In genomic region chr5:143014017-143014651, GRCh38 we compare ENCODE assay signal across 8 cellular contexts.
DNase-seq lines count a peak whose midpoint lies in the region; ATAC-seq and TF ChIP-seq lines count a peak whose summit lies in the region.

No MANE protein-coding gene starts in this region.

- DNase-seq in Calu3 = peak; percentile 42
- no peak for DNase-seq in HFF-Myc (ENCODE audit: extremely low read depth, low read depth)
- peak; percentile 79 for DNase-seq in WTC11 (ENCODE audit: low spot score)
- no peak for DNase-seq in kidney epithelial cell (ENCODE audit: low read depth)
- DNase-seq in NCI-H774 (lab: John Stamatoyannopoulos, UW) = no peak
- no peak for DNase-seq in NK-92 (lab: John Stamatoyannopoulos, UW; ENCODE audit: unreplicated experiment)

- H3K27me3 Mint-ChIP-seq in Calu3 (ENCODE audit: unreplicated experiment) (no peaks in the 10 kb centered on the region), WTC11 (ENCODE audit: low read depth) (no peaks in the 10 kb centered on the region)

- H3K4me3 Mint-ChIP-seq in Calu3 (ENCODE audit: low read depth, unreplicated experiment) (no peak overlapping the region), WTC11 (no peak overlapping the region)

- H3K27ac Mint-ChIP-seq in Calu3 (ENCODE audit: unreplicated experiment) (no peak overlapping the region), WTC11 (peak overlapping the region; percentile 13; the same call in 1 of the 2 replicates)

- ATAC-seq in WTC11 (peak; percentile 96), HG02642 (IDR thresholded peaks at IDR 0.05; ENCODE audit: poor library complexity, unreplicated experiment) (no peak), HG02759 (IDR thresholded peaks at IDR 0.05; ENCODE audit: unreplicated experiment) (no peak)

- BruUV-seq in Calu3 (replicated peaks; lab: Mats Ljungman, UMichigan) = no TSS peak

- H3K36me3 ChIP-seq in kidney epithelial cell (ENCODE audit: control insufficient read depth, insufficient read depth, low read length) = no peaks in the 10 kb centered on the region

- H3K27me3 ChIP-seq in kidney epithelial cell (ENCODE audit: control insufficient read depth, insufficient read depth, low read length) = no peaks in the 10 kb centered on the region

- POLR2A ChIA-PET in WTC11 (lab: Charles Lee) = no interaction called here

- CTCF ChIA-PET in Calu3 (lab: Charles Lee) = interaction anchor here (1.1 kb wide), 1 partner anchor 301 kb away, joined by 3 read pairs; no protein-coding TSS in a partner anchor
- CTCF ChIA-PET in WTC11 (lab: Charles Lee) = interaction anchor here (0.6 to 1.8 kb wide), 4 partner anchors 10 to 118 kb away, joined by 3 to 12 read pairs (median 4); no protein-coding TSS in a partner anchor

- TF ChIP-seq CTCF in Calu3 (IDR thresholded peaks at IDR 0.05; ENCODE audit: unreplicated experiment) (peak; percentile 29), HFF-Myc (IDR thresholded peaks at IDR 0.05; ENCODE audit: low read depth, low read length, missing control alignments) (peak; percentile 62), WTC11 (IDR thresholded peaks at IDR 0.05) (peak; percentile 89), kidney epithelial cell (IDR thresholded peaks at IDR 0.05; ENCODE audit: insufficient read depth, low read length, poor library complexity, severe bottlenecking) (peak; percentile 28)

- H3K9me3 Mint-ChIP-seq in Calu3 (ENCODE audit: low read depth, unreplicated experiment) (no peaks in the 10 kb centered on the region), WTC11 (peaks cover 10% of the 10 kb centered on the region)

- peaks cover 13% of the 10 kb centered on the region for H3K4me1 Mint-ChIP-seq in Calu3 (ENCODE audit: low read depth, unreplicated experiment)
- peaks cover 60% of the 10 kb centered on the region for H3K4me1 Mint-ChIP-seq in WTC11

- intact Hi-C loops in Calu3 (cut with micrococcal nuclease; ENCODE audit: unreplicated experiment) = no loop called here

- H3K4me3 ChIP-seq in HFF-Myc (replicated peaks; ENCODE audit: low read depth, low read length) (no peak overlapping the region), kidney epithelial cell (ENCODE audit: low read depth, low read length) (no peak overlapping the region)

- H3K36me3 Mint-ChIP-seq in Calu3 (ENCODE audit: insufficient read depth, unreplicated experiment) = peaks cover 32% of the 10 kb centered on the region
- peaks cover 12% of the 10 kb centered on the region for H3K36me3 Mint-ChIP-seq in WTC11

TF ChIP-seq in WTC11, 78 proteins besides CTCF, POLR2A, EP300 and RAD21:
- TF ChIP-seq ATF2 (CRISPR knock-in tag; IDR thresholded peaks at IDR 0.05; ENCODE audit: borderline replicate concordance, low read depth) = no peak
- TF ChIP-seq OVOL2 (CRISPR knock-in tag; IDR thresholded peaks at IDR 0.05; ENCODE audit: borderline replicate concordance) = no peak
- no peak for TF ChIP-seq SP1 (CRISPR knock-in tag; conservative IDR thresholded peaks at IDR 0.05)
- TF ChIP-seq ZNF396 (CRISPR knock-in tag; IDR thresholded peaks at IDR 0.05; ENCODE audit: borderline replicate concordance) = no peak
- TF ChIP-seq ESRRA (CRISPR knock-in tag; IDR thresholded peaks at IDR 0.05; ENCODE audit: borderline replicate concordance) = no peak
- TF ChIP-seq STAT6 (CRISPR knock-in tag; conservative IDR thresholded peaks at IDR 0.05; ENCODE audit: low read depth) = no peak
- no peak for TF ChIP-seq FOXK1 (CRISPR knock-in tag; IDR thresholded peaks at IDR 0.05)
- no peak for TF ChIP-seq NFATC4 (CRISPR knock-in tag; IDR thresholded peaks at IDR 0.05)
- TF ChIP-seq ZNF671 (CRISPR knock-in tag; IDR thresholded peaks at IDR 0.05) = no peak
- TF ChIP-seq ZNF219 (CRISPR knock-in tag; IDR thresholded peaks at IDR 0.05; ENCODE audit: borderline replicate concordance) = no peak
- TF ChIP-seq CREM (CRISPR knock-in tag; IDR thresholded peaks at IDR 0.05) = no peak
- no peak for TF ChIP-seq E2F4 (CRISPR knock-in tag; IDR thresholded peaks at IDR 0.05; ENCODE audit: borderline replicate concordance, low read depth)
- TF ChIP-seq NFYB (CRISPR knock-in tag; conservative IDR thresholded peaks at IDR 0.05; ENCODE audit: low read depth) = no peak
- TF ChIP-seq SOX15 (CRISPR knock-in tag; IDR thresholded peaks at IDR 0.05) = no peak
- no peak for TF ChIP-seq ZNF416 (CRISPR knock-in tag; IDR thresholded peaks at IDR 0.05)

Comparison
In these comparisons a context has a peak if more than half of its experiments do, and no peak if none do; other contexts are left out.
1. DNase-seq: peak in Calu3 (single experiment) and WTC11 (single experiment); none in HFF-Myc (single experiment), kidney epithelial cell (single experiment), NCI-H774 (single experiment) and NK-92 (single experiment).
2. CTCF ChIP-seq: peak in every context shown above with its lines; median percentile 89 in WTC11; 62 in HFF-Myc; 29 in Calu3; 28 in kidney epithelial cell.